1 cellular context compared by ENCODE assay signal in genomic region chr1:93616996-93617669, GRCh38.
TF ChIP-seq lines count a peak whose summit lies in the region.

No MANE protein-coding gene starts in this region.

TF ChIP-seq in HepG2, 621 proteins besides CTCF, POLR2A, EP300 and RAD21 (continued from another document and continues in another):
- TF ChIP-seq ZNF18 (CRISPR knock-in tag; IDR thresholded peaks at IDR 0.05; ENCODE audit: insufficient replicate concordance) (no peak), XRCC5 (optimal IDR thresholded peaks at IDR 0.05; ENCODE audit: low read length) (no peak), BCL3 (CRISPR knock-in tag; IDR thresholded peaks at IDR 0.05) (no peak), ZSCAN21 (CRISPR knock-in tag; IDR thresholded peaks at IDR 0.05; ENCODE audit: borderline replicate concordance) (peak; percentile 7; the same call in 1 of the 2 replicates), REXO4 (CRISPR knock-in tag; IDR thresholded peaks at IDR 0.05; ENCODE audit: borderline replicate concordance) (no peak), ZNF430 (CRISPR knock-in tag; IDR thresholded peaks at IDR 0.05) (no peak), ZNF367 (CRISPR knock-in tag; IDR thresholded peaks at IDR 0.05; ENCODE audit: borderline replicate concordance) (no peak), AHR (CRISPR knock-in tag; IDR thresholded peaks at IDR 0.05) (no peak), GPBP1L1 (CRISPR knock-in tag; IDR thresholded peaks at IDR 0.05) (no peak), ZBTB40 (IDR thresholded peaks at IDR 0.05) (no peak), ZBTB40 (CRISPR knock-in tag; IDR thresholded peaks at IDR 0.05) (no peak), ERF (CRISPR knock-in tag; IDR thresholded peaks at IDR 0.05) (peak; percentile 23; the same call in 1 of the 2 replicates), ZNF431 (CRISPR knock-in tag; IDR thresholded peaks at IDR 0.05; ENCODE audit: borderline replicate concordance, low read depth) (peak; percentile 20; the same call in 1 of the 2 replicates), ZNF432 (CRISPR knock-in tag; IDR thresholded peaks at IDR 0.05; ENCODE audit: borderline replicate concordance) (0 out of 2 replicates have a peak, but pooled peaks have one; percentile 6), PAXIP1 (CRISPR knock-in tag; conservative IDR thresholded peaks at IDR 0.05) (no peak), MIER3 (CRISPR knock-in tag; IDR thresholded peaks at IDR 0.05; ENCODE audit: borderline replicate concordance) (no peak), ZNF362 (CRISPR knock-in tag; IDR thresholded peaks at IDR 0.05; ENCODE audit: borderline replicate concordance) (no peak), PRMT3 (CRISPR knock-in tag; IDR thresholded peaks at IDR 0.05; ENCODE audit: borderline replicate concordance, low read depth) (0 out of 2 replicates have a peak, but pooled peaks have one; percentile 13), ZBTB14 (CRISPR knock-in tag; IDR thresholded peaks at IDR 0.05) (no peak), ATF7-NPFF (CRISPR knock-in tag; IDR thresholded peaks at IDR 0.05; ENCODE audit: low read depth) (no peak; the same call in 1 of the 2 replicates), ZBTB37 (CRISPR knock-in tag; IDR thresholded peaks at IDR 0.05) (no peak), ZNF33B (CRISPR knock-in tag; IDR thresholded peaks at IDR 0.05) (no peak), SRSF1 (optimal IDR thresholded peaks at IDR 0.05; ENCODE audit: low read depth, low read length) (no peak), ZBTB38 (CRISPR knock-in tag; IDR thresholded peaks at IDR 0.05) (peak; percentile 51), NFYB (CRISPR knock-in tag; IDR thresholded peaks at IDR 0.05) (no peak), ELF1 (CRISPR knock-in tag; IDR thresholded peaks at IDR 0.05) (0 out of 2 replicates have a peak, but pooled peaks have one; percentile 5), POLR2AphosphoS2 (IDR thresholded peaks at IDR 0.05; ENCODE audit: low read depth, low read length) (no peak), HIVEP1 (CRISPR knock-in tag; IDR thresholded peaks at IDR 0.05) (0 out of 2 replicates have a peak, but pooled peaks have one; percentile 2), SOX13 (IDR thresholded peaks at IDR 0.05) (no peak), SOX13 (CRISPR knock-in tag; conservative IDR thresholded peaks at IDR 0.05 in 1 of 2, IDR thresholded peaks at IDR 0.05 in 1 of 2) (no peak; a peak in 1 of 4 replicates), KAT7 (CRISPR knock-in tag; IDR thresholded peaks at IDR 0.05; ENCODE audit: borderline replicate concordance) (no peak), ZNF543 (CRISPR knock-in tag; IDR thresholded peaks at IDR 0.05) (0 out of 2 replicates have a peak, but pooled peaks have one; percentile 4), ZNF556 (CRISPR knock-in tag; IDR thresholded peaks at IDR 0.05; ENCODE audit: borderline replicate concordance) (no peak), ZNF33A (CRISPR knock-in tag; IDR thresholded peaks at IDR 0.05; ENCODE audit: borderline replicate concordance) (no peak), ZNF143 (CRISPR knock-in tag; IDR thresholded peaks at IDR 0.05) (peak; percentile 8; the same call in 1 of the 2 replicates), TOPORS (CRISPR knock-in tag; IDR thresholded peaks at IDR 0.05) (no peak), TP53 (CRISPR knock-in tag; conservative IDR thresholded peaks at IDR 0.05) (no peak), HDAC1 (CRISPR knock-in tag; IDR thresholded peaks at IDR 0.05) (peak; percentile 51), ZNF354B (CRISPR knock-in tag; IDR thresholded peaks at IDR 0.05) (no peak), HNRNPH1 (optimal IDR thresholded peaks at IDR 0.05; ENCODE audit: low read depth, low read length) (no peak), MXD4 (CRISPR knock-in tag; IDR thresholded peaks at IDR 0.05) (no peak), ZNF510 (CRISPR knock-in tag; IDR thresholded peaks at IDR 0.05; ENCODE audit: low read depth) (0 out of 2 replicates have a peak, but pooled peaks have one; percentile 70), FOXA3 (CRISPR knock-in tag; IDR thresholded peaks at IDR 0.05) (no peak)
